In the genomic region with DNA sequence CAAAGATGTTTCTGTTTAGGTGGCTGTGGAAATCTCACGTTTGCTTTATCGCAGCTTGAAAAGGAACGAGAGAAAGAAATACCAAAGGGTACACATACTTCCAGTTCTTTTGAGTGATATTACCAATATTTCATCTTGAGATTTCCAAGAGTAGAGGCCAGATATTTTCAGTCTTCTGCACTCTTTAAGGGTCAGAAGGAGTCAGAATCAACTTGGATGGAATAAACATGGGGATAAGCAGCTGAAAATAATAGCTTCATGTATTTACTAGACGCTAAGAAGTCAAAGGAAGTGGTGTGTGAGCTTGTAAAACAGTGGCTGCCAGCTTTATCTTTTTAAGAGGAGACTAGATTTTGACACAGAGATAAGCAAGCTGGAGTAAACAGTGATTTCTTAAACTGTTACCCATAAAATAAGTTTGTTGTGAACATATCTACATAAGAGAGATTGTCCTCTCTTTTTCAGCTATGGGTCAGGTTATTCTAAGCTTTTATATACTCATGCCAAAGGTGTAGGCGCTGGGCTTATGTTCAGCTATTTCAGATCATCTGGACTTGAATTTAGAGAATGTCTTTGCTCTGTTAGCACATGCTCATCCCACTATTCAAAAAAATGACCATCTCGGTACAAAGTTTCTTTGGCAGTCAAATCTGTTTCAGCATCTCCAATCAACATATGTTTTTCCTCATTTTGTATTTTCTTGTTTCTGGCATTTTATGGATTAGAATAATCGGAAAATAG, we compare ENCODE assay signal across 1 cellular context.
TF ChIP-seq lines count a peak whose summit lies in the region.

No MANE protein-coding gene starts in this region.

TF ChIP-seq in HEK293, 187 proteins besides CTCF, POLR2A, EP300 and RAD21 (continued from another document):
- no peak for TF ChIP-seq ZNF341 (tag by site-specific recombination; IDR thresholded peaks at IDR 0.05; ENCODE audit: low read depth)
